ENCODE assay signal across 7 cellular contexts in genomic region chr16:71746442-71747046, GRCh38. TPM values are rescaled to one million over a fixed set of nuclear protein-coding genes. Genes with fewer than 3 reads are reported as not detected.
DNase-seq lines count a peak whose midpoint lies in the region; ATAC-seq, FAIRE-seq and TF ChIP-seq lines count a peak whose summit lies in the region.

No MANE protein-coding gene starts in this region.

- no peak overlapping the region for H3K4me3 Mint-ChIP-seq in effector memory CD8-positive, alpha-beta T cell
- no peak overlapping the region for H3K4me3 Mint-ChIP-seq in nephron progenitor cell

- DNase-seq in D721Med (ENCODE audit: insufficient read length, low spot score) = no peak
- DNase-seq in H54 (ENCODE audit: insufficient read length, low spot score) = no peak
- DNase-seq in RKO (ENCODE audit: low spot score) = peak; percentile 61
- peak; percentile 5 to 20 (median 8) for DNase-seq in effector memory CD8-positive, alpha-beta T cell
- DNase-seq in nephron progenitor cell = no peak
- DNase-seq in posterior vena cava (ENCODE audit: low spot score) = no peak

- ATAC-seq in effector memory CD8-positive, alpha-beta T cell (replicated peaks) = peak; percentile 72
- no peak for ATAC-seq in GM21825 (IDR thresholded peaks at IDR 0.05; ENCODE audit: unreplicated experiment)

- no peak for TF ChIP-seq POLR2A in H54 (IDR thresholded peaks at IDR 0.05; ENCODE audit: low read depth, low read length)

- H3K27ac Mint-ChIP-seq in effector memory CD8-positive, alpha-beta T cell = no peak overlapping the region
- H3K27ac Mint-ChIP-seq in nephron progenitor cell = no peak overlapping the region

- H3K9me3 Mint-ChIP-seq in effector memory CD8-positive, alpha-beta T cell = no peaks in the 10 kb centered on the region
- H3K9me3 Mint-ChIP-seq in nephron progenitor cell = no peaks in the 10 kb centered on the region

- intact Hi-C loops in posterior vena cava (cut with DNase I) = no loop called here

- peak; percentile 86 for TF ChIP-seq CTCF in D721Med (IDR thresholded peaks at IDR 0.05; ENCODE audit: insufficient read depth, missing control alignments)
- peak; percentile 72 for TF ChIP-seq CTCF in nephron progenitor cell (IDR thresholded peaks at IDR 0.05)

- FAIRE-seq in D721Med (lab: Jason Lieb, UNC) (no peak), H54 (lab: Jason Lieb, UNC) (peak; percentile 83)

- no peaks in the 10 kb centered on the region for H3K27me3 Mint-ChIP-seq in effector memory CD8-positive, alpha-beta T cell
- H3K27me3 Mint-ChIP-seq in nephron progenitor cell (ENCODE audit: low read depth, poor library complexity) = no peaks in the 10 kb centered on the region

- no peaks in the 10 kb centered on the region for H3K4me1 Mint-ChIP-seq in effector memory CD8-positive, alpha-beta T cell (ENCODE audit: low read depth in 2 of 2)
- no peaks in the 10 kb centered on the region for H3K4me1 Mint-ChIP-seq in nephron progenitor cell

- H3K36me3 Mint-ChIP-seq in effector memory CD8-positive, alpha-beta T cell (ENCODE audit: insufficient read depth) = peaks cover 89% of the 10 kb centered on the region
- peaks cover 66% of the 10 kb centered on the region for H3K36me3 Mint-ChIP-seq in nephron progenitor cell (ENCODE audit: low read depth)

RNA-seq across cellular contexts. Expression of gene PHLPP2, which starts 22.0 kb away (rescaled TPM):
- 1 to 10 TPM; 6.3 to 9.1 TPM for total RNA-seq in posterior vena cava

Comparison
In these comparisons a context has a peak if more than half of its experiments do, and no peak if none do; other contexts are left out.
1. DNase-seq: peak in RKO (single experiment) and effector memory CD8-positive, alpha-beta T cell (3 of 3); none in D721Med (single experiment), H54 (single experiment), nephron progenitor cell (single experiment) and posterior vena cava (single experiment).